ENCODE assay signal across 19 cellular contexts in genomic region chr18:22675006-22675405, GRCh38.
A peak's percentile ranks its signal among the peaks of the same experiment; 100 is the strongest.
DNase-seq lines count a peak whose midpoint lies in the region; ATAC-seq, FAIRE-seq and TF ChIP-seq lines count a peak whose summit lies in the region.
"Had no signal": no experiment of that assay in that cellular context is flagged by ENCODE, and none has a peak within 500 bp of the region (broad histone marks: within the 10 kb centered on the region; RNA-seq: fewer than 3 reads in every experiment).

No MANE protein-coding gene starts in this region.

- no peak for TF ChIP-seq RAD21 in A549 (conservative IDR thresholded peaks at IDR 0.05 in 1 of 2, IDR thresholded peaks at IDR 0.05 in 1 of 2)

- peak overlapping the region; percentile 59; the same call in 2 of the 3 replicates for H3K4me2 ChIP-seq in A549

- H3K36me3 ChIP-seq in brain microvascular endothelial cell (replicated peaks) (no peaks in the 10 kb centered on the region), esophagus muscularis mucosa (no peaks in the 10 kb centered on the region), gastroesophageal sphincter (no peaks in the 10 kb centered on the region)
- H3K36me3 ChIP-seq: BE2C had no signal

- H3K4me3 ChIP-seq in A549, result no peak overlapping the region
- H3K4me3 ChIP-seq in brain microvascular endothelial cell (ENCODE audit: low read depth, low read length), result no peak overlapping the region
- H3K4me3 ChIP-seq in esophagus muscularis mucosa, result no peak overlapping the region
- H3K4me3 ChIP-seq in gastroesophageal sphincter, result no peak overlapping the region
- H3K4me3 ChIP-seq: GM12878 had no signal

- intact Hi-C loops in esophagus muscularis mucosa (cut with DNase I), result no loop called here

- H3K9me3 ChIP-seq in A549 (peaks cover 10% of the 10 kb centered on the region), esophagus muscularis mucosa (peaks cover 0 to 7% (median 2%) of the 10 kb centered on the region in 4 donors), gastroesophageal sphincter (peaks cover 0 to 5% (median 0%) of the 10 kb centered on the region in 3 donors)
- H3K9me3 ChIP-seq: BE2C had no signal

- H3K27me3 ChIP-seq in brain microvascular endothelial cell (replicated peaks) (no peaks in the 10 kb centered on the region), esophagus muscularis mucosa (no peaks in the 10 kb centered on the region), gastroesophageal sphincter (no peaks in the 10 kb centered on the region)
- H3K27me3 ChIP-seq: BE2C had no signal

- TF ChIP-seq EP300 in A549 (IDR thresholded peaks at IDR 0.05) (no peak), esophagus muscularis mucosa (IDR thresholded peaks at IDR 0.05) (no peak), gastroesophageal sphincter (IDR thresholded peaks at IDR 0.05) (no peak)

- TF ChIP-seq POLR2A in A549 (IDR thresholded peaks at IDR 0.05; ENCODE audit: low read length) (no peak), esophagus muscularis mucosa (IDR thresholded peaks at IDR 0.05; ENCODE audit: low read depth) (no peak), gastroesophageal sphincter (IDR thresholded peaks at IDR 0.05) (no peak)

- CTCF ChIA-PET in A549 (lab: Yijun Ruan, JAX), result no interaction called here

- peaks cover 37% of the 10 kb centered on the region for H3K4me1 ChIP-seq in A549
- peaks cover 0 to 33% (median 23%) of the 10 kb centered on the region in 4 donors for H3K4me1 ChIP-seq in esophagus muscularis mucosa
- H3K4me1 ChIP-seq in gastroesophageal sphincter, result peaks cover 0 to 19% (median 9%) of the 10 kb centered on the region in 3 donors
- H3K4me1 ChIP-seq: BE2C had no signal

- TF ChIP-seq CTCF in A549 (IDR thresholded peaks at IDR 0.05) (no peak), HFFc6 (IDR thresholded peaks at IDR 0.05) (no peak), brain microvascular endothelial cell (IDR thresholded peaks at IDR 0.05; ENCODE audit: low read depth, low read length, missing control alignments) (no peak), osteocyte (IDR thresholded peaks at IDR 0.05) (no peak), esophagus muscularis mucosa (IDR thresholded peaks at IDR 0.05) (no peak), gastroesophageal sphincter (IDR thresholded peaks at IDR 0.05) (no peak)

- FAIRE-seq in A549 (lab: Jason Lieb, UNC), result no peak
- FAIRE-seq: A204.1, GM12878, HTR-8/SVneo had no signal

- in situ Hi-C loops in brain microvascular endothelial cell (cut with HindIII; ENCODE audit: low pct_ligation_motif_present, low sequenced_read_pairs), result no loop called here

- peak overlapping the region; percentile 79 to 84 for H3K27ac ChIP-seq in A549
- H3K27ac ChIP-seq in brain microvascular endothelial cell, result peak overlapping the region; percentile 92
- no peak overlapping the region for H3K27ac ChIP-seq in esophagus muscularis mucosa (replicated peaks in 1 of 4)
- H3K27ac ChIP-seq in gastroesophageal sphincter, result no peak overlapping the region

- peak overlapping the region; percentile 66 for H3K27ac Mint-ChIP-seq in HFFc6
- peak overlapping the region; percentile 83 for H3K27ac Mint-ChIP-seq in osteocyte (ENCODE audit: unreplicated experiment)

- H3K36me3 Mint-ChIP-seq in HFFc6 (ENCODE audit: low read depth) (peaks cover 6% of the 10 kb centered on the region), osteocyte (ENCODE audit: unreplicated experiment) (peaks cover 5% of the 10 kb centered on the region)

- H3K4me3 Mint-ChIP-seq in HFFc6 (no peak overlapping the region), osteocyte (ENCODE audit: unreplicated experiment) (no peak overlapping the region)

- ATAC-seq in A549 (no peak; a peak in 2 of 6 replicates), gastroesophageal sphincter (no peak), HG03095 (IDR thresholded peaks at IDR 0.05; ENCODE audit: unreplicated experiment) (no peak)
- ATAC-seq: GM12878 had no signal

- POLR2A ChIA-PET in A549 (lab: Yijun Ruan, JAX), result no interaction called here

- H3K27me3 Mint-ChIP-seq in HFFc6 (ENCODE audit: insufficient read depth), result no peaks in the 10 kb centered on the region
- no peaks in the 10 kb centered on the region for H3K27me3 Mint-ChIP-seq in osteocyte (ENCODE audit: unreplicated experiment)

- H3K9me3 Mint-ChIP-seq in HFFc6, result no peaks in the 10 kb centered on the region
- peaks cover 6% of the 10 kb centered on the region for H3K9me3 Mint-ChIP-seq in osteocyte (ENCODE audit: unreplicated experiment)

- H3K4me1 Mint-ChIP-seq in HFFc6 (ENCODE audit: low read depth) (peaks cover 36% of the 10 kb centered on the region), osteocyte (ENCODE audit: unreplicated experiment) (peaks cover 27% of the 10 kb centered on the region)

- DNase-seq in A549 (ENCODE audit: low read depth in 1 of 2, low spot score in 1 of 2), result no peak
- no peak for DNase-seq in HFFc6
- no peak for DNase-seq in brain microvascular endothelial cell
- no peak for DNase-seq in osteocyte (ENCODE audit: extremely low spot score, unreplicated experiment)
- DNase-seq in esophagus muscularis mucosa (ENCODE audit: extremely low spot score), result no peak
- DNase-seq: BE2C, DMS79, NCI-H1417, NCI-H1694 treated with DMSO at 0.1 percent for 48 hours, NCI-H2081 treated with DMSO at 0.1 percent for 48 hours, NCI-H2171 treated with DMSO at 0.1 percent for 48 hours, NCI-H524 treated with DMSO at 0.1 percent for 48 hours, NCI-H82, Right ventricle myocardium superior had no signal

TF ChIP-seq in A549, 52 proteins besides CTCF, POLR2A, EP300 and RAD21:
- TF ChIP-seq, protein P1, sequence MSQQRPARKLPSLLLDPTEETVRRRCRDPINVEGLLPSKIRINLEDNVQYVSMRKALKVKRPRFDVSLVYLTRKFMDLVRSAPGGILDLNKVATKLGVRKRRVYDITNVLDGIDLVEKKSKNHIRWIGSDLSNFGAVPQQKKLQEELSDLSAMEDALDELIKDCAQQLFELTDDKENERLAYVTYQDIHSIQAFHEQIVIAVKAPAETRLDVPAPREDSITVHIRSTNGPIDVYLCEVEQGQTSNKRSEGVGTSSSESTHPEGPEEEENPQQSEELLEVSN (IDR thresholded peaks at IDR 0.05; ENCODE audit: borderline replicate concordance, low read depth), result no peak
- no peak for TF ChIP-seq FOSL2 (IDR thresholded peaks at IDR 0.05)
- no peak for TF ChIP-seq FOSL2 (CRISPR knock-in tag; IDR thresholded peaks at IDR 0.05)
- no peak for TF ChIP-seq KDM5A (IDR thresholded peaks at IDR 0.05)
- TF ChIP-seq CHD4 (IDR thresholded peaks at IDR 0.05; ENCODE audit: borderline replicate concordance), result no peak
- TF ChIP-seq REST (IDR thresholded peaks at IDR 0.05), result no peak
- TF ChIP-seq HDAC2 (IDR thresholded peaks at IDR 0.05), result no peak
- no peak for TF ChIP-seq MAX (IDR thresholded peaks at IDR 0.05)
- no peak for TF ChIP-seq HMGXB4 (CRISPR knock-in tag; IDR thresholded peaks at IDR 0.05; ENCODE audit: borderline replicate concordance)
- no peak for TF ChIP-seq SMC3 (IDR thresholded peaks at IDR 0.05)
- TF ChIP-seq ZC3H11A (IDR thresholded peaks at IDR 0.05), result no peak
- TF ChIP-seq CEBPB (IDR thresholded peaks at IDR 0.05), result no peak
- no peak for TF ChIP-seq TFCP2L1 (CRISPR knock-in tag; IDR thresholded peaks at IDR 0.05)
- TF ChIP-seq HEYL (CRISPR knock-in tag; IDR thresholded peaks at IDR 0.05), result no peak
- TF ChIP-seq HOXB5 (CRISPR knock-in tag; IDR thresholded peaks at IDR 0.05), result no peak
- no peak for TF ChIP-seq ESRRA (IDR thresholded peaks at IDR 0.05; ENCODE audit: borderline replicate concordance, low read length)
- no peak for TF ChIP-seq RCOR1 (IDR thresholded peaks at IDR 0.05; ENCODE audit: low read depth, low read length)
- TF ChIP-seq RFX5 (IDR thresholded peaks at IDR 0.05), result no peak
- TF ChIP-seq RARB (CRISPR knock-in tag; IDR thresholded peaks at IDR 0.05), result no peak

Comparison
In these comparisons a context has a peak if more than half of its experiments do, and no peak if none do; other contexts are left out.
1. H3K27ac ChIP-seq: peak in A549 (2 of 2) and brain microvascular endothelial cell (single experiment); none in esophagus muscularis mucosa (0 of 4) and gastroesophageal sphincter (0 of 4).